ENCODE assay signal across 1 cellular context in genomic region chr10:18689498-18689897, GRCh38.
TF ChIP-seq lines count a peak whose summit lies in the region.

No MANE protein-coding gene starts in this region.

TF ChIP-seq in K562, 482 proteins besides CTCF, POLR2A, EP300 and RAD21:
- TF ChIP-seq DEAF1 (CRISPR knock-in tag; IDR thresholded peaks at IDR 0.05) = peak; percentile 25; the same call in 1 of the 2 replicates
- TF ChIP-seq RBM22 (IDR thresholded peaks at IDR 0.05; ENCODE audit: low read depth, low read length, poor library complexity, severe bottlenecking) = no peak
